Comparison of ENCODE assay signal across 9 cellular contexts in genomic region chrX:129823115-129823514, GRCh38. TPM values are rescaled to one million over a fixed set of nuclear protein-coding genes. Genes with fewer than 3 reads are reported as not detected.
DNase-seq lines count a peak whose midpoint lies in the region; ATAC-seq and TF ChIP-seq lines count a peak whose summit lies in the region.
"Had no signal": no experiment of that assay in that cellular context is flagged by ENCODE, and none has a peak within 500 bp of the region (broad histone marks: within the 10 kb centered on the region; RNA-seq: fewer than 3 reads in every experiment).

No MANE protein-coding gene starts in this region.

- no peak overlapping the region for H3K4me3 Mint-ChIP-seq in HFFc6
- no peak overlapping the region for H3K4me3 Mint-ChIP-seq in activated naive CD8-positive, alpha-beta T cell treated with anti-CD3 and anti-CD28 coated beads, Interleukin-2, amount 50 U/mL, for 24 hours

- peaks cover 5% of the 10 kb centered on the region for H3K36me3 Mint-ChIP-seq in HFFc6 (ENCODE audit: low read depth)
- H3K36me3 Mint-ChIP-seq in activated naive CD8-positive, alpha-beta T cell treated with anti-CD3 and anti-CD28 coated beads, Interleukin-2, amount 50 U/mL, for 24 hours (ENCODE audit: low read depth) = peaks cover 4% of the 10 kb centered on the region

- H3K4me1 Mint-ChIP-seq in HFFc6 (ENCODE audit: low read depth) = no peaks in the 10 kb centered on the region
- peaks cover 12% of the 10 kb centered on the region for H3K4me1 Mint-ChIP-seq in activated naive CD8-positive, alpha-beta T cell treated with anti-CD3 and anti-CD28 coated beads, Interleukin-2, amount 50 U/mL, for 24 hours

- peak; percentile 63 for TF ChIP-seq CTCF in HFFc6 (IDR thresholded peaks at IDR 0.05)

- H3K9me3 Mint-ChIP-seq in HFFc6 = no peaks in the 10 kb centered on the region
- H3K9me3 Mint-ChIP-seq in activated naive CD8-positive, alpha-beta T cell treated with anti-CD3 and anti-CD28 coated beads, Interleukin-2, amount 50 U/mL, for 24 hours = no peaks in the 10 kb centered on the region

- peak; percentile 69 for ATAC-seq in activated naive CD8-positive, alpha-beta T cell treated with anti-CD3 and anti-CD28 coated beads, Interleukin-2, amount 50 U/mL, for 24 hours
- no peak for ATAC-seq in HG03565 (IDR thresholded peaks at IDR 0.05; ENCODE audit: unreplicated experiment)

- H3K27ac Mint-ChIP-seq in HFFc6 = no peak overlapping the region
- peak overlapping the region; percentile 65 for H3K27ac Mint-ChIP-seq in activated naive CD8-positive, alpha-beta T cell treated with anti-CD3 and anti-CD28 coated beads, Interleukin-2, amount 50 U/mL, for 24 hours

- DNase-seq in NCI-H146 (lab: John Stamatoyannopoulos, UW) (peak; percentile 5), NCI-H146 treated with DMSO at 0.1 percent for 48 hours (lab: John Stamatoyannopoulos, UW; ENCODE audit: unreplicated experiment) (no peak), HFFc6 (no peak), RKO (ENCODE audit: low spot score) (peak; percentile 48), left kidney (ENCODE audit: low read depth, low spot score) (peak; percentile 70), superior temporal gyrus (ENCODE audit: extremely low spot score) (peak; percentile 68)
- DNase-seq in activated naive CD8-positive, alpha-beta T cell treated with anti-CD3 and anti-CD28 coated beads, Interleukin-2, amount 50 U/mL, for 24 hours = peak; percentile 41

- H3K27me3 Mint-ChIP-seq in HFFc6 (ENCODE audit: insufficient read depth) = no peaks in the 10 kb centered on the region
- no peaks in the 10 kb centered on the region for H3K27me3 Mint-ChIP-seq in activated naive CD8-positive, alpha-beta T cell treated with anti-CD3 and anti-CD28 coated beads, Interleukin-2, amount 50 U/mL, for 24 hours

RNA-seq across cellular contexts. Expression of gene ZDHHC9, which starts 20.6 kb away (rescaled TPM):
- total RNA-seq in HFFc6 (2021; fragmentation: NEBNext Ultra II Directional; extraction: Animal tissue kit (Norgen Biotek cat#: 25700)) = 10 to 100 TPM; 30.8 to 47.8 (median 33.6) TPM

RNA-seq across cellular contexts. Expression of gene SASH3, which starts 43.4 kb away (rescaled TPM):
- not detected for total RNA-seq in HFFc6 (2021; fragmentation: NEBNext Ultra II Directional; extraction: Animal tissue kit (Norgen Biotek cat#: 25700))
- total RNA-seq: glomerular endothelial cell had no signal

Comparison
In these comparisons a context has a peak if more than half of its experiments do, and no peak if none do; other contexts are left out.
1. DNase-seq: peak in NCI-H146 (single experiment), RKO (single experiment), activated naive CD8-positive, alpha-beta T cell treated with anti-CD3 and anti-CD28 coated beads, Interleukin-2, amount 50 U/mL, for 24 hours (single experiment), left kidney (single experiment) and superior temporal gyrus (single experiment); none in NCI-H146 treated with DMSO at 0.1 percent for 48 hours (single experiment) and HFFc6 (single experiment).